11 cellular contexts compared by ENCODE assay signal in genomic region chr3:115960799-115961198, GRCh38.
DNase-seq lines count a peak whose midpoint lies in the region; ATAC-seq and TF ChIP-seq lines count a peak whose summit lies in the region.
"Had no signal": no experiment of that assay in that cellular context is flagged by ENCODE, and none has a peak within 500 bp of the region (broad histone marks: within the 10 kb centered on the region; RNA-seq: fewer than 3 reads in every experiment).

No MANE protein-coding gene starts in this region.

- no peak overlapping the region for H3K27ac ChIP-seq in vagina
- H3K27ac ChIP-seq: psoas muscle had no signal

- no peaks in the 10 kb centered on the region for H3K9me3 ChIP-seq in vagina
- H3K9me3 ChIP-seq: psoas muscle had no signal

- peak; percentile 12 for DNase-seq in DMS 273 treated with DMSO at 0.1 percent for 48 hours (lab: John Stamatoyannopoulos, UW)
- peak; percentile 56 for DNase-seq in NCI-H1694 (lab: John Stamatoyannopoulos, UW)
- DNase-seq in globus pallidus (ENCODE audit: low spot score): peak; percentile 11
- DNase-seq in vagina (ENCODE audit: extremely low spot score in 2 of 2): no peak
- no peak for DNase-seq in NCI-H774 (lab: John Stamatoyannopoulos, UW)
- DNase-seq: activated CD8-positive, alpha-beta T cell treated with anti-CD3 and anti-CD28 coated beads for 36 hours; NCI-H2029 had no signal

- no peaks in the 10 kb centered on the region for H3K4me1 ChIP-seq in vagina
- H3K4me1 ChIP-seq: psoas muscle had no signal

- TF ChIP-seq POLR2A in vagina (IDR thresholded peaks at IDR 0.05): no peak

- ATAC-seq in GM19395 (IDR thresholded peaks at IDR 0.05; ENCODE audit: unreplicated experiment): peak; percentile 84
- ATAC-seq in GM19397 (IDR thresholded peaks at IDR 0.05; ENCODE audit: unreplicated experiment): no peak
- no peak for ATAC-seq in HG02571 (IDR thresholded peaks at IDR 0.05; ENCODE audit: unreplicated experiment)
- ATAC-seq: activated CD8-positive, alpha-beta T cell treated with anti-CD3 and anti-CD28 coated beads for 36 hours had no signal

- intact Hi-C loops in vagina (cut with DNase I): no loop called here

- TF ChIP-seq CTCF in vagina (IDR thresholded peaks at IDR 0.05): no peak

- H3K27me3 ChIP-seq in vagina: no peaks in the 10 kb centered on the region

- H3K36me3 ChIP-seq in vagina: no peaks in the 10 kb centered on the region

- H3K4me3 ChIP-seq in vagina: no peak overlapping the region
- H3K4me3 ChIP-seq: psoas muscle had no signal

Comparison
In these comparisons a context has a peak if more than half of its experiments do, and no peak if none do; other contexts are left out.
1. DNase-seq: peak in DMS 273 treated with DMSO at 0.1 percent for 48 hours (single experiment), NCI-H1694 (single experiment) and globus pallidus (single experiment); none in vagina (0 of 2) and NCI-H774 (single experiment).